Comparison of ENCODE assay signal across 25 cellular contexts in genomic region chrX:30715976-30716375, GRCh38.
"Had no signal": no experiment of that assay in that cellular context is flagged by ENCODE, and none has a peak within 500 bp of the region (broad histone marks: within the 10 kb centered on the region; RNA-seq: fewer than 3 reads in every experiment).

No MANE protein-coding gene starts in this region.

- H3K9me3 Mint-ChIP-seq: effector memory CD8-positive, alpha-beta T cell; endodermal cell; immature natural killer cell; mesothelial cell of epicardium; naive thymus-derived CD8-positive, alpha-beta T cell had no signal

- H3K79me2 ChIP-seq: hepatocyte had no signal

- H3K9me3 ChIP-seq: esophagus muscularis mucosa, gastroesophageal sphincter, heart left ventricle, left lung, lower lobe of right lung, mucosa of descending colon had no signal

- H3K4me3 ChIP-seq: coronary artery, dorsolateral prefrontal cortex, esophagus muscularis mucosa, gastroesophageal sphincter, heart left ventricle, hepatocyte, left lung, lower lobe of right lung, mucosa of descending colon had no signal

- H3K4me1 ChIP-seq: esophagus muscularis mucosa, foreskin keratinocyte, gastroesophageal sphincter, heart left ventricle, left lung, lower lobe of right lung had no signal

- H3K27me3 Mint-ChIP-seq: effector memory CD8-positive, alpha-beta T cell; naive thymus-derived CD8-positive, alpha-beta T cell had no signal

- H3K4me1 Mint-ChIP-seq: immature natural killer cell had no signal

- H3K4me3 Mint-ChIP-seq: effector memory CD8-positive, alpha-beta T cell; endodermal cell; immature natural killer cell; mesothelial cell of epicardium; naive B cell; naive thymus-derived CD8-positive, alpha-beta T cell had no signal

- FAIRE-seq: endometrium, frontal cortex, keratinocyte had no signal

- H2AFZ ChIP-seq: hepatocyte had no signal

- H3K27ac ChIP-seq: coronary artery, dorsolateral prefrontal cortex, esophagus muscularis mucosa, foreskin keratinocyte, gastroesophageal sphincter, heart left ventricle, hepatocyte, left lung, lower lobe of right lung had no signal

- DNase-seq: dermis blood vessel endothelial cell; dorsolateral prefrontal cortex; effector CD8-positive, alpha-beta T cell; effector memory CD8-positive, alpha-beta T cell; endodermal cell; foreskin keratinocyte; heart left ventricle; hypothalamus; immature natural killer cell; left cardiac atrium; left lung; left ventricle myocardium superior; lower lobe of right lung; mesenchymal stem cell; mucosa of descending colon; naive B cell; naive thymus-derived CD8-positive, alpha-beta T cell had no signal

- H3K27me3 ChIP-seq: esophagus muscularis mucosa, foreskin keratinocyte, gastroesophageal sphincter, hepatocyte, left lung had no signal

- H3K27ac Mint-ChIP-seq: effector memory CD8-positive, alpha-beta T cell; endodermal cell; immature natural killer cell; mesothelial cell of epicardium; naive B cell; naive thymus-derived CD8-positive, alpha-beta T cell had no signal

- H3K4me2 ChIP-seq: hepatocyte had no signal
